Comparison of ENCODE assay signal across 5 cellular contexts in the genomic region with DNA sequence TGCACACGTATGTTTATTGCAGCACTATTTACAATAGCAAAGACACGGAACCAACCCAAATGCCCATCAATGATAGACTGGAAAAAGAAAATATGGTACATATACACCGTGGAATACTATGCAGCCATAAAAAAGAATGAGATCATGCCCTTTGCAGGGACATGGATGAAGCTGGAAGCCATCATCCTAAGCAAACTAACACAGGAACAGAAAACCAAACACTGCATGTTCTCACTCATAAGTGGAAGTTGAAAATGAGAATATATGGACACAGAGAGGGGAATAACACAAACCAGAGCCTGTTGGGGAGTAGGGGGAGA. TPM values are rescaled to one million over a fixed set of nuclear protein-coding genes. Genes with fewer than 3 reads are reported as not detected.
"Had no signal": no experiment of that assay in that cellular context is flagged by ENCODE, and none has a peak within 500 bp of the region (broad histone marks: within the 10 kb centered on the region; RNA-seq: fewer than 3 reads in every experiment).

No MANE protein-coding gene starts in this region.

RNA-seq across cellular contexts. Expression of gene BTLA, which starts 4.9 kb away (rescaled TPM):
- total RNA-seq: bronchial epithelial cell, endodermal cell, left ventricle myocardium superior, lung microvascular endothelial cell, sigmoid colon had no signal
